ENCODE assay signal across 29 cellular contexts in genomic region chr20:41958391-41958790, GRCh38.
"Had no signal": no experiment of that assay in that cellular context is flagged by ENCODE, and none has a peak within 500 bp of the region (broad histone marks: within the 10 kb centered on the region; RNA-seq: fewer than 3 reads in every experiment).

No MANE protein-coding gene starts in this region.

- H3K4me3 Mint-ChIP-seq: endodermal cell; immature natural killer cell; natural killer cell; stimulated activated effector memory CD8-positive, alpha-beta T cell treated with anti-CD3 and anti-CD28 coated beads, Interleukin-12 subunit alpha, Interleukin-12 subunit beta, amount 100 ng/mL, for 72 hours; type B pancreatic cell had no signal

- H3K27ac ChIP-seq: dorsolateral prefrontal cortex, epithelial cell of prostate, foreskin keratinocyte, gastroesophageal sphincter, lower lobe of right lung, ovary, psoas muscle, sigmoid colon, stomach, testis, tibial artery had no signal

- H3K9me3 Mint-ChIP-seq: endodermal cell; immature natural killer cell; stimulated activated effector memory CD8-positive, alpha-beta T cell treated with anti-CD3 and anti-CD28 coated beads, Interleukin-12 subunit alpha, Interleukin-12 subunit beta, amount 100 ng/mL, for 72 hours; type B pancreatic cell had no signal

- H3K36me3 Mint-ChIP-seq: immature natural killer cell; natural killer cell; stimulated activated effector memory CD8-positive, alpha-beta T cell treated with anti-CD3 and anti-CD28 coated beads, Interleukin-12 subunit alpha, Interleukin-12 subunit beta, amount 100 ng/mL, for 72 hours; type B pancreatic cell had no signal

- H3K27ac Mint-ChIP-seq: endodermal cell; immature natural killer cell; natural killer cell; stimulated activated effector memory CD8-positive, alpha-beta T cell treated with anti-CD3 and anti-CD28 coated beads, Interleukin-12 subunit alpha, Interleukin-12 subunit beta, amount 100 ng/mL, for 72 hours; type B pancreatic cell had no signal

- H3K4me3 ChIP-seq: dorsolateral prefrontal cortex, gastroesophageal sphincter, lower lobe of right lung, ovary, psoas muscle, sigmoid colon, stomach, testis, tibial artery had no signal

- H3K27me3 ChIP-seq: foreskin keratinocyte, ovary, sigmoid colon, testis, tibial artery had no signal

- FAIRE-seq: colon, keratinocyte had no signal

- H3K36me3 ChIP-seq: gastroesophageal sphincter, lower lobe of right lung, ovary, sigmoid colon, stomach, tibial artery had no signal

- H3K4me1 ChIP-seq: foreskin keratinocyte, gastroesophageal sphincter, lower lobe of right lung, psoas muscle, sigmoid colon, stomach, testis, tibial artery had no signal

- DNase-seq: dorsolateral prefrontal cortex; effector CD8-positive, alpha-beta T cell; endodermal cell; foreskin keratinocyte; glutamatergic neuron; hypothalamus; immature natural killer cell; left ventricle myocardium superior; lower lobe of right lung; natural killer cell; occipital lobe; ovary; posterior cingulate gyrus; psoas muscle; right cardiac atrium; sigmoid colon; stimulated activated CD4-positive, alpha-beta T cell treated with anti-CD3 and anti-CD28 coated beads, Interleukin-2, amount 100 ng/mL, for 24 hours; stimulated activated CD4-positive, alpha-beta T cell treated with anti-CD3 and anti-CD28 coated beads, Interleukin-4, amount 100 ng/mL, for 24 hours; stimulated activated naive CD4-positive, alpha-beta T cell treated with Interleukin-2 at 50 U/mL for 16 hours; stomach; testis; tibial artery had no signal

- H3K9me3 ChIP-seq: gastroesophageal sphincter, lower lobe of right lung, ovary, psoas muscle, sigmoid colon, stomach, testis, tibial artery had no signal

- H3K4me1 Mint-ChIP-seq: immature natural killer cell; natural killer cell; stimulated activated effector memory CD8-positive, alpha-beta T cell treated with anti-CD3 and anti-CD28 coated beads, Interleukin-12 subunit alpha, Interleukin-12 subunit beta, amount 100 ng/mL, for 72 hours had no signal

- ATAC-seq: esophagus mucosa; foreskin keratinocyte; gastroesophageal sphincter; left ventricle myocardium superior; lower lobe of right lung; natural killer cell; psoas muscle; right cardiac atrium; stimulated activated effector memory CD8-positive, alpha-beta T cell treated with anti-CD3 and anti-CD28 coated beads, Interleukin-12 subunit alpha, Interleukin-12 subunit beta, amount 100 ng/mL, for 72 hours had no signal
